In the genomic region with DNA sequence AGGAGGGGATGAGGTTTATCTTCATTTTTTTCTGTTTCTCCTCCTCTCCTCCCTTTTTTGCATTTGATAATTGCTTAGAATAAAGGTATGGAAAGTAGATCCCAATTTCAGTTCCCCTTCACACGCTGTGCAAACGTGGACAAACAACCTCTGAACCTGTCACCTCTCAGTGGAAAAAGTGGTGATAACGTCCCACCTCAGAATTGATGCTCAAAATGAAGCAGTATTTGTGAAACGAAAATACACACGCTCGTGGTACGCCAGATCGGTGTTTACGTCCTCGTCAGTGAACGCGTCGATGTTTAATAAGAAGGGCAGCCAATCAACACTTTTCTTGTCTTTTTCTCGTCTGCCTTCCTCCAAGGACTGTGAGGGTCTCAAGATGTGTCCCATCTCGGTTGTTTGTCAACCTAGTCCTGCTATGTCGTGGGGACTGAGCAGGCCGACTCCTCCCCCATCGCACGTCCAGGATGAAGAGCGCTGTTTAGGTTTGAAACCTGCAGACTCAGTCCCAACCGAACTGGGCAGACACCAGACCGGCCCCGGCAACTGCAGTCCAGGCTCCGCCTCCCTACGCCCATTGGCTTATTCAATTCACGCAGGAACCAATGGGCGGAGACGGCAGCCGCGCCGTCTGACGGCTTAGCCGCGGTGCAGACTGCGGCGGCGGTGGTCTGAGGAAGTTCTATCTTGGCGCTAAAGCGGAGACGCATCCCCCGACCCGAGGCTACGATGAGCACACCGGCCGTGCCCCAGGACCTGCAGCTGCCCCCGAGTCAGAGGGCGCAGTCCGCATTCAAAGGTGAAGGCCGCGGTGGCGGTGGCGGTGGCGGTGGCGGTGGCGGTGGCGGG, we compare ENCODE assay signal across 8 cellular contexts. TPM values are rescaled to one million over a fixed set of nuclear protein-coding genes. Genes with fewer than 3 reads are reported as not detected.
DNase-seq lines count a peak whose midpoint lies in the region; ATAC-seq and TF ChIP-seq lines count a peak whose summit lies in the region.

Gene CKAP2 (plus strand): TSS at position 654 of the 852 bp plus-strand sequence. CDS start 79 bp downstream, at position 733.

- no peaks in the 10 kb centered on the region for H3K9me3 ChIP-seq in NT2/D1 (ENCODE audit: insufficient read depth, low read length)
- no peaks in the 10 kb centered on the region for H3K9me3 ChIP-seq in endodermal cell (ENCODE audit: control insufficient read depth, low read length)

- whole genome bisulfite sequencing in endodermal cell (ENCODE audit: insufficient coverage in 1 of 2, insufficient read length in 1 of 2), 2 experiments = 1% methylated on average over 24 to 56 of the region's 56 CpGs

- H3K27me3 ChIP-seq in NT2/D1 (ENCODE audit: insufficient read depth, insufficient read length) (no peaks in the 10 kb centered on the region), endodermal cell (ENCODE audit: control insufficient read depth, insufficient read depth, low read length, poor library complexity, severe bottlenecking) (no peaks in the 10 kb centered on the region)

- peak within 1 kb of the TSS; percentile 92 for H3K27ac ChIP-seq in endodermal cell (ENCODE audit: low read depth, low read length)

- H3K27ac Mint-ChIP-seq in activated CD8-positive, alpha-beta memory T cell treated with anti-CD3 and anti-CD28 coated beads, Interleukin-2, amount 10 ng/mL, durations not matched to agents 7 days and 5 days = peak within 1 kb of the TSS; percentile 95
- H3K27ac Mint-ChIP-seq in endodermal cell = peak within 1 kb of the TSS; percentile 98

- CTCF ChIA-PET in activated CD8-positive, alpha-beta memory T cell treated with anti-CD3 and anti-CD28 coated beads, Interleukin-2, amount 10 ng/mL, durations not matched to agents 7 days and 5 days (lab: Charles Lee) = no interaction called here

- H3K4me3 ChIP-seq in NT2/D1 (ENCODE audit: insufficient read length, low read depth) (peak within 1 kb of the TSS; percentile 47), endodermal cell (ENCODE audit: low read length) (peak within 1 kb of the TSS; percentile 99)

- H3K36me3 Mint-ChIP-seq in activated CD8-positive, alpha-beta memory T cell treated with anti-CD3 and anti-CD28 coated beads, Interleukin-2, amount 10 ng/mL, durations not matched to agents 7 days and 5 days = peaks cover 29% of the 10 kb centered on the region
- H3K36me3 Mint-ChIP-seq in endodermal cell (ENCODE audit: low read depth) = peaks cover 31% of the 10 kb centered on the region

- peaks cover 6% of the 10 kb centered on the region for H3K36me3 ChIP-seq in NT2/D1 (ENCODE audit: insufficient read depth, insufficient read length, low read length)
- H3K36me3 ChIP-seq in endodermal cell (ENCODE audit: control insufficient read depth, insufficient read depth, low read length) = peaks cover 30% of the 10 kb centered on the region

- peaks cover 58% of the 10 kb centered on the region for H3K4me1 Mint-ChIP-seq in activated CD8-positive, alpha-beta memory T cell treated with anti-CD3 and anti-CD28 coated beads, Interleukin-2, amount 10 ng/mL, durations not matched to agents 7 days and 5 days
- H3K4me1 Mint-ChIP-seq in endodermal cell = peaks cover 21% of the 10 kb centered on the region

- peak within 1 kb of the TSS; percentile 87 for H3K4me3 Mint-ChIP-seq in activated CD8-positive, alpha-beta memory T cell treated with anti-CD3 and anti-CD28 coated beads, Interleukin-2, amount 10 ng/mL, durations not matched to agents 7 days and 5 days
- peak within 1 kb of the TSS; percentile 82 for H3K4me3 Mint-ChIP-seq in endodermal cell

- no peaks in the 10 kb centered on the region for H3K9me3 Mint-ChIP-seq in activated CD8-positive, alpha-beta memory T cell treated with anti-CD3 and anti-CD28 coated beads, Interleukin-2, amount 10 ng/mL, durations not matched to agents 7 days and 5 days (ENCODE audit: low read depth)
- H3K9me3 Mint-ChIP-seq in endodermal cell = no peaks in the 10 kb centered on the region

- peak; percentile 73 for ATAC-seq in GM21381 (IDR thresholded peaks at IDR 0.05; ENCODE audit: unreplicated experiment)
- peak; percentile 83 for ATAC-seq in activated CD8-positive, alpha-beta memory T cell treated with anti-CD3 and anti-CD28 coated beads, Interleukin-2, amount 10 ng/mL, durations not matched to agents 7 days and 5 days

- H3K27me3 Mint-ChIP-seq in activated CD8-positive, alpha-beta memory T cell treated with anti-CD3 and anti-CD28 coated beads, Interleukin-2, amount 10 ng/mL, durations not matched to agents 7 days and 5 days = peaks cover 2% of the 10 kb centered on the region
- no peaks in the 10 kb centered on the region for H3K27me3 Mint-ChIP-seq in endodermal cell (ENCODE audit: insufficient read depth)

- H3K4me1 ChIP-seq in NT2/D1 (ENCODE audit: insufficient read depth, insufficient read length) (no peaks in the 10 kb centered on the region), endodermal cell (ENCODE audit: control insufficient read depth, insufficient read depth, low read length) (peaks cover 3% of the 10 kb centered on the region)

- DNase-seq in COR-L47 (lab: John Stamatoyannopoulos, UW) (peak; percentile 97), HUDEP-2 (lab: John Stamatoyannopoulos, UW; ENCODE audit: unreplicated experiment in 76 of 76) (peak; percentile 21 to 97 (median 91)), NT2/D1 (ENCODE audit: low read depth, low spot score) (peak; percentile 82), endodermal cell (peak; percentile 98), mesenteric fat pad (ENCODE audit: low spot score) (peak; percentile 96)
- peak; percentile 97 for DNase-seq in activated CD8-positive, alpha-beta memory T cell treated with anti-CD3 and anti-CD28 coated beads, Interleukin-2, amount 10 ng/mL, durations not matched to agents 7 days and 5 days
- DNase-seq in stimulated activated CD8-positive, alpha-beta memory T cell treated with anti-CD3 and anti-CD28 coated beads, Interleukin-15, amount 100 ng/mL, for 24 hours (ENCODE audit: low read depth) = peak; percentile 68

- H3K9ac ChIP-seq in NT2/D1 (ENCODE audit: insufficient read length, low read depth) (peak within 1 kb of the TSS; percentile 81), endodermal cell (ENCODE audit: extremely low read depth, low read length, poor library complexity, severe bottlenecking) (peak within 1 kb of the TSS; percentile 75)

- no peak for TF ChIP-seq CTCF in endodermal cell (conservative IDR thresholded peaks at IDR 0.05)

RNA-seq across cellular contexts. Expression of gene CKAP2, which starts in this region (rescaled TPM):
- 10 to 100 TPM; 63.7 to 71.7 TPM for total RNA-seq in activated CD8-positive, alpha-beta memory T cell treated with anti-CD3 and anti-CD28 coated beads, Interleukin-2, amount 10 ng/mL, durations not matched to agents 7 days and 5 days
- 10 to 100 TPM; 67.6 to 98.5 TPM for total RNA-seq in endodermal cell
- polyA plus RNA-seq in endodermal cell (2013, experiment 1 of 2) = 111 TPM
- 129 TPM for polyA plus RNA-seq in endodermal cell (2013, experiment 2 of 2)
- 8.3 TPM for total RNA-seq in mesenteric fat pad

Comparison
In these comparisons a context has a peak if more than half of its experiments do, and no peak if none do; other contexts are left out.
1. Peak in every context shown above with its lines: DNase-seq, ATAC-seq, H3K4me3 ChIP-seq and H3K27ac ChIP-seq.